8 cellular contexts compared by ENCODE assay signal in the genomic region with DNA sequence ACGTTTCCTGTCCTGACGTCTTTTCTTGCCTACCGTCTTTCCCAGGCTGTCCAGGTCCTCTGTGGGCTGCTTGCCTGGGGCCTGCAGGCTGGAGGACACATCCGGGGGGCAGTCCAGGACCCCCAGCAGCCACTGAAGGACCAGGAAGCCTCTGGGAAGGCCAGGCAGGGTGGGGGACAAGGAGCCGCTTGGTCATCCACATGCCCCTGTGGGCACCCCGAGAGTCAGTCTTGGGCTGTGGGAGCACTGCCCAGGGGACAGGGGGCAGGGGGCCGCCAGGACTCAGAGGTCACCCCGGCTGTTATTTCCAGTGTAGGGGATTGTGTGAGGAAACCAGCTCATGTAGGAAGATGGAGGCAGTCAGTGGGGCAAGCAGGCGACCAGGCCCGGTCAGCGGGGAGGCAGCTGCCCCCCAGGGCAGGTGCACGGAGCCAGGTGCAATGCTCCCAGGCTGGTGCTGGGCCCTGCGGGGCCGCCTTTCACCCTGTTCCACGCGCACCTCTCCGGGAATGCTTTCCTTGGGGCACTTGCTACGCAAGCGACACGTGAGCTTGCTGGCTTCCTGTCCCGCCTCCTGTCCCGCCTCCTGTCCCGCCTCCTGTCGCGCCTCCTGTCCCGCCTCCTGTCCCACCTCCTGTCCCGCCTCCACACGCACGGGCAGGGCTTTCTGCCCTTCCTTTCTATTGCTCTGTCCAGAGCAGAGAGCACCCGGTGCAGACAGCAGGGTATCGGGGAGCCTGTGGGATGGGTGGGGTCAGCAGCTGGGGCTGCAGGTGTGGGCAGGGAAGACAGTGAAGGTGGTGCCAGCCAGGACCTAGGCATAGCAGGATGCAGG. TPM values are rescaled to one million over a fixed set of nuclear protein-coding genes. Genes with fewer than 3 reads are reported as not detected.
DNase-seq lines count a peak whose midpoint lies in the region; ATAC-seq and TF ChIP-seq lines count a peak whose summit lies in the region.

No MANE protein-coding gene starts in this region.

- peak overlapping the region; percentile 79 to 83 (median 82) for H3K4me3 Mint-ChIP-seq in nephron

- peak overlapping the region; percentile 66 to 76 (median 76) for H3K27ac Mint-ChIP-seq in nephron

- no peaks in the 10 kb centered on the region for H3K4me1 Mint-ChIP-seq in nephron

- TF ChIP-seq POLR2A in Raji (IDR thresholded peaks at IDR 0.05; ENCODE audit: insufficient read depth, low read depth, low read length): peak; percentile 97

- ATAC-seq in GM21381 (IDR thresholded peaks at IDR 0.05; ENCODE audit: unreplicated experiment): peak; percentile 76

- no peaks in the 10 kb centered on the region for H3K27me3 Mint-ChIP-seq in nephron (ENCODE audit: low read depth)

- DNase-seq in CD1c-positive myeloid dendritic cell (ENCODE audit: extremely low spot score) (peak; percentile 88), Kasumi-1 (lab: John Stamatoyannopoulos, UW) (peak; percentile 52 to 65), fibroblast of the aortic adventitia (ENCODE audit: low read depth) (peak; percentile 73)
- peak; percentile 94 for DNase-seq in activated effector memory CD4-positive, alpha-beta T cell treated with anti-CD3 and anti-CD28 coated beads, Interleukin-2, amount 50 U/mL, for 16 hours
- peak; percentile 70 to 91 (median 83) for DNase-seq in stimulated activated naive CD4-positive, alpha-beta T cell (lab: John Stamatoyannopoulos, UW)

- H3K36me3 Mint-ChIP-seq in nephron (ENCODE audit: low read depth): peaks cover 11% of the 10 kb centered on the region

- TF ChIP-seq CTCF in fibroblast of the aortic adventitia (IDR thresholded peaks at IDR 0.05; ENCODE audit: insufficient read depth, low read length): no peak
- no peak for TF ChIP-seq CTCF in nephron (IDR thresholded peaks at IDR 0.05; ENCODE audit: unreplicated experiment in 3 of 3)

- H3K9me3 Mint-ChIP-seq in nephron: peaks cover 7% of the 10 kb centered on the region

- H3K4me3 ChIP-seq in fibroblast of the aortic adventitia (ENCODE audit: low read depth, low read length): peak overlapping the region; percentile 57

RNA-seq across cellular contexts. Expression of a gene that starts 39.5 kb away (rescaled TPM):
- total RNA-seq in fibroblast of the aortic adventitia (ENCODE audit: low replicate concordance): not detected in 2 replicates

RNA-seq across cellular contexts. Expression of a gene that starts 47.0 kb away (rescaled TPM):
- total RNA-seq in fibroblast of the aortic adventitia (ENCODE audit: low replicate concordance): 18.3 and 25.4 TPM in 2 replicates

Comparison
In these comparisons a context has a peak if more than half of its experiments do, and no peak if none do; other contexts are left out.
1. Peak in every context shown above with its lines: DNase-seq, ATAC-seq and H3K4me3 ChIP-seq.